ENCODE assay signal across 7 cellular contexts in genomic region chr17:50944054-50944901, GRCh38.
A peak's percentile ranks its signal among the peaks of the same experiment; 100 is the strongest.
DNase-seq lines count a peak whose midpoint lies in the region; ATAC-seq and TF ChIP-seq lines count a peak whose summit lies in the region.

No MANE protein-coding gene starts in this region.

- H3K36me3 Mint-ChIP-seq in dendritic cell treated with granulocyte-macrophage colony-stimulating factor and Interleukin-4, amounts not matched to agents 40 ng/mL and 50 ng/mL, for 4 days (ENCODE audit: low read depth): no peaks in the 10 kb centered on the region

- peak overlapping the region; percentile 70 for H3K4me3 Mint-ChIP-seq in dendritic cell treated with granulocyte-macrophage colony-stimulating factor and Interleukin-4, amounts not matched to agents 40 ng/mL and 50 ng/mL, for 4 days

- ATAC-seq in GM18505 (IDR thresholded peaks at IDR 0.05; ENCODE audit: unreplicated experiment) (no peak), right lobe of liver (peak; percentile 72 to 86 (median 77)), HG03139 (IDR thresholded peaks at IDR 0.05; ENCODE audit: unreplicated experiment) (no peak)

- H3K9me3 ChIP-seq in right lobe of liver: no peaks in the 10 kb centered on the region

- H3K4me1 ChIP-seq in right lobe of liver: peaks cover 0 to 69% (median 39%) of the 10 kb centered on the region in 4 donors

- peak; percentile 29 for TF ChIP-seq POLR2A in GM18505 (IDR thresholded peaks at IDR 0.05; ENCODE audit: borderline replicate concordance, extremely low read depth, insufficient read depth, insufficient read length)
- peak; percentile 99 for TF ChIP-seq POLR2A in right lobe of liver (IDR thresholded peaks at IDR 0.05)

- TF ChIP-seq CTCF in right lobe of liver (IDR thresholded peaks at IDR 0.05): no peak

- H3K27me3 ChIP-seq in right lobe of liver: no peaks in the 10 kb centered on the region

- DNase-seq in NCI-H2081 (lab: John Stamatoyannopoulos, UW) (peak; percentile 88 to 92), right lobe of liver (peak; percentile 94 to 98 (median 98))
- peak; percentile 53 for DNase-seq in activated CD4-positive, alpha-beta T cell treated with anti-CD3 and anti-CD28 coated beads for 1 hour
- peak; percentile 75 for DNase-seq in stimulated activated CD4-positive, alpha-beta T cell treated with anti-CD3 and anti-CD28 coated beads, Interleukin-4, amount 100 ng/mL, for 24 hours

- H3K4me1 Mint-ChIP-seq in dendritic cell treated with granulocyte-macrophage colony-stimulating factor and Interleukin-4, amounts not matched to agents 40 ng/mL and 50 ng/mL, for 4 days (ENCODE audit: low read depth): peaks cover 35% of the 10 kb centered on the region

- H3K9me3 Mint-ChIP-seq in dendritic cell treated with granulocyte-macrophage colony-stimulating factor and Interleukin-4, amounts not matched to agents 40 ng/mL and 50 ng/mL, for 4 days: no peaks in the 10 kb centered on the region

- peaks cover 10% of the 10 kb centered on the region for H3K27me3 Mint-ChIP-seq in dendritic cell treated with granulocyte-macrophage colony-stimulating factor and Interleukin-4, amounts not matched to agents 40 ng/mL and 50 ng/mL, for 4 days

- intact Hi-C loops in dendritic cell treated with granulocyte-macrophage colony-stimulating factor and Interleukin-4, amounts not matched to agents 40 ng/mL and 50 ng/mL, for 4 days (cut with micrococcal nuclease): no loop called here
- intact Hi-C loops in right lobe of liver (cut with DNase I): loop anchor here in 1 of 2 donors (5.0 kb wide), 1 partner anchor 37 kb away; no protein-coding TSS in a partner anchor

- H3K36me3 ChIP-seq in right lobe of liver: no peaks in the 10 kb centered on the region

- H3K27ac Mint-ChIP-seq in dendritic cell treated with granulocyte-macrophage colony-stimulating factor and Interleukin-4, amounts not matched to agents 40 ng/mL and 50 ng/mL, for 4 days: peak overlapping the region; percentile 71

- 3% methylated on average over 10 of the region's 61 CpGs for WGBS in right lobe of liver (ENCODE audit: insufficient coverage, low coverage, low lambda C conversion rate, missing lambda C conversion rate)

- H3K4me3 ChIP-seq in right lobe of liver: peak overlapping the region; percentile 46 to 76 (median 50)

- H3K27ac ChIP-seq in right lobe of liver: peak overlapping the region; percentile 86 to 99 (median 90)

Comparison
In these comparisons a context has a peak if more than half of its experiments do, and no peak if none do; other contexts are left out.
1. ATAC-seq: peak in right lobe of liver (4 of 4); none in GM18505 (single experiment) and HG03139 (single experiment).
2. Peak in every context shown above with its lines, with median percentiles within 50 percentile points of each other: DNase-seq.